In the genomic region with DNA sequence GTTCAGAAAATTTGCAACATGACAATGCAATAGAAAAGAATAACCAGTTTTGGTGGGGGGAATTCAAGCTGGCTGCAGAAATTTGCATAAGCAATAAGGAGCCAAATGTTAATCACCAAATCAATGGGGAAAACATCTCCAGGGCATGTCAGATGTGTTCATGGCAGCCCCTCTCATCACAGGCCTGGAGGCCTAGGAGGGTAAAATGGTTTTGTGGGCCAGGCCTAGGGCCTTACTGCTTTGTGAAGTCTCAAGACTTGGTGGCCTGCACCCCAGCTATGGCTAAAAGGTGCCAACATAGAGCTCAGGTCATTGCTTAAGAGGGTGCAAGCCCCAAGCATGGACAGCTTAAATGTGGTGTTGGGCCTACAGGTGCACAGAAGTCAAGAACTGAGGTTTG, we compare ENCODE assay signal across 33 cellular contexts.
"Had no signal": no experiment of that assay in that cellular context is flagged by ENCODE, and none has a peak within 500 bp of the region (broad histone marks: within the 10 kb centered on the region; RNA-seq: fewer than 3 reads in every experiment).

No MANE protein-coding gene starts in this region.

- H3K27ac ChIP-seq: ascending aorta, breast epithelium, cardiac muscle cell, coronary artery, epithelial cell of prostate, esophagus squamous epithelium, gastroesophageal sphincter, heart right ventricle, hepatocyte, VCaP had no signal

- H3K36me3 ChIP-seq: ascending aorta, breast epithelium, cardiac muscle cell, esophagus squamous epithelium, gastroesophageal sphincter, heart right ventricle had no signal

- H3K27me3 ChIP-seq: ascending aorta, breast epithelium, cardiac muscle cell, hepatocyte had no signal

- H3K36me3 Mint-ChIP-seq: activated naive CD8-positive, alpha-beta T cell treated with anti-CD3 and anti-CD28 coated beads, Interleukin-2, amount 10 ng/mL, durations not matched to agents 7 days and 5 days; brain had no signal

- H2AFZ ChIP-seq: hepatocyte had no signal

- H3K4me3 Mint-ChIP-seq: activated CD8-positive, alpha-beta T cell treated with anti-CD3 and anti-CD28 coated beads for 36 hours; activated naive CD4-positive, alpha-beta T cell treated with anti-CD3 and anti-CD28 coated beads, Interleukin-2, amount 10 ng/mL, durations not matched to agents 7 days and 5 days; activated naive CD8-positive, alpha-beta T cell treated with anti-CD3 and anti-CD28 coated beads, Interleukin-2, amount 10 ng/mL, durations not matched to agents 7 days and 5 days; activated T-cell treated with anti-CD3 and anti-CD28 coated beads, Interleukin-2, amount 50 U/mL, for 72 hours; brain; dendritic cell treated with granulocyte-macrophage colony-stimulating factor and Interleukin-4, amounts not matched to agents 40 ng/mL and 50 ng/mL, for 4 days; WTC11 had no signal

- H3K4me1 ChIP-seq: ascending aorta, breast epithelium, esophagus squamous epithelium, gastroesophageal sphincter, heart right ventricle had no signal

- ATAC-seq: activated CD4-positive, CD25-positive, alpha-beta regulatory T cell treated with anti-CD3 and anti-CD28 coated beads, Interleukin-2, amount 50 U/mL, for 24 hours; activated CD8-positive, alpha-beta T cell treated with anti-CD3 and anti-CD28 coated beads for 36 hours; activated naive CD4-positive, alpha-beta T cell treated with anti-CD3 and anti-CD28 coated beads, Interleukin-2, amount 50 U/mL, for 72 hours; activated T-cell treated with anti-CD3 and anti-CD28 coated beads, Interleukin-2, amount 50 U/mL, for 72 hours; gastroesophageal sphincter; heart right ventricle; WTC11 had no signal

- H3K79me2 ChIP-seq: hepatocyte had no signal

- H3K4me3 ChIP-seq: ascending aorta, breast epithelium, cardiac muscle cell, coronary artery, dorsolateral prefrontal cortex, esophagus squamous epithelium, gastroesophageal sphincter, heart right ventricle, hepatocyte had no signal

- H3K4me1 Mint-ChIP-seq: activated naive CD4-positive, alpha-beta T cell treated with anti-CD3 and anti-CD28 coated beads, Interleukin-2, amount 10 ng/mL, durations not matched to agents 7 days and 5 days; activated naive CD8-positive, alpha-beta T cell treated with anti-CD3 and anti-CD28 coated beads, Interleukin-2, amount 10 ng/mL, durations not matched to agents 7 days and 5 days; brain; WTC11 had no signal

- H3K4me2 ChIP-seq: hepatocyte had no signal

- DNase-seq: activated CD4-positive, alpha-beta T cell treated with anti-CD3 and anti-CD28 coated beads for 48 hours; activated CD4-positive, alpha-beta T cell treated with anti-CD3 and anti-CD28 coated beads, Interleukin-2, amount 50 U/mL, for 1 hour; activated CD4-positive, alpha-beta T cell treated with anti-CD3 and anti-CD28 coated beads, Interleukin-2, amount 50 U/mL, for 48 hours; activated CD8-positive, alpha-beta memory T cell treated with anti-CD3 and anti-CD28 coated beads for 24 hours; activated CD8-positive, alpha-beta T cell treated with anti-CD3 and anti-CD28 coated beads for 36 hours; activated gamma-delta T cell; activated naive CD4-positive, alpha-beta T cell; activated naive CD4-positive, alpha-beta T cell treated with anti-CD3 and anti-CD28 coated beads, Interleukin-2, amount 10 ng/mL, durations not matched to agents 7 days and 5 days; activated naive CD8-positive, alpha-beta T cell treated with anti-CD3 and anti-CD28 coated beads, Interleukin-2, amount 10 ng/mL, durations not matched to agents 7 days and 5 days; activated T-cell treated with anti-CD3 and anti-CD28 coated beads, Interleukin-2, amount 50 U/mL, for 1 hour; activated T-cell treated with anti-CD3 and anti-CD28 coated beads, Interleukin-2, amount 50 U/mL, for 72 hours; central memory CD4-positive, alpha-beta T cell; dorsolateral prefrontal cortex; effector memory CD4-positive, alpha-beta T cell; esophagus squamous epithelium; foreskin melanocyte; heart right ventricle; T-helper 2 cell had no signal

- FAIRE-seq: endothelial cell of umbilical vein, TTC549 had no signal
